ENCODE assay signal across 9 cellular contexts in genomic region chr6:133890941-133891813, GRCh38. TPM values are rescaled to one million over a fixed set of nuclear protein-coding genes. Genes with fewer than 3 reads are reported as not detected.
DNase-seq lines count a peak whose midpoint lies in the region; ATAC-seq, FAIRE-seq and TF ChIP-seq lines count a peak whose summit lies in the region.
"Had no signal": no experiment of that assay in that cellular context is flagged by ENCODE, and none has a peak within 500 bp of the region (broad histone marks: within the 10 kb centered on the region; RNA-seq: fewer than 3 reads in every experiment).

No MANE protein-coding gene starts in this region.

- no peak for TF ChIP-seq RAD21 in HepG2 (CRISPR knock-in tag; IDR thresholded peaks at IDR 0.05)

- peak; percentile 33 for DNase-seq in GM10266 (ENCODE audit: extremely low spot score)
- DNase-seq in bronchial epithelial cell (ENCODE audit: low read depth): peak; percentile 26
- no peak for DNase-seq in HepG2 (ENCODE audit: low spot score)
- peak in 1 of 2 donors; percentile 62 for DNase-seq in suprapubic skin (ENCODE audit: low spot score in 2 of 2)
- no peak for DNase-seq in kidney glomerular epithelial cell (lab: John Stamatoyannopoulos, UW)

- H4K20me1 ChIP-seq in OCI-LY3 (ENCODE audit: insufficient read depth, low read length): no peaks in the 10 kb centered on the region
- H4K20me1 ChIP-seq in HepG2 (ENCODE audit: insufficient read depth, low read length): no peaks in the 10 kb centered on the region

- H3K79me2 ChIP-seq in OCI-LY3 (ENCODE audit: low read length) (no peaks in the 10 kb centered on the region), HepG2 (ENCODE audit: insufficient read depth, low read length) (no peaks in the 10 kb centered on the region)

- no peaks in the 10 kb centered on the region for H3K27me3 ChIP-seq in OCI-LY3 (ENCODE audit: low read depth, low read length)
- H3K27me3 ChIP-seq in bronchial epithelial cell (ENCODE audit: control insufficient read depth, insufficient read depth, low read length): peaks cover 74% of the 10 kb centered on the region
- H3K27me3 ChIP-seq in HepG2 (ENCODE audit: control insufficient read depth in 1 of 2, insufficient read depth in 2 of 2, low read length in 2 of 2): peaks cover 9 to 73% of the 10 kb centered on the region in 2 experiments
- H3K27me3 ChIP-seq in suprapubic skin: peaks cover 94% of the 10 kb centered on the region

- ATAC-seq in HepG2: peak; percentile 49
- ATAC-seq in HG02885 (IDR thresholded peaks at IDR 0.05; ENCODE audit: poor library complexity, unreplicated experiment): no peak
- ATAC-seq in GM21825 (IDR thresholded peaks at IDR 0.05; ENCODE audit: unreplicated experiment): no peak

- TF ChIP-seq CTCF in GM10266 (IDR thresholded peaks at IDR 0.05; ENCODE audit: control insufficient read depth, insufficient read depth, low read depth, missing control alignments) (no peak), OCI-LY3 (IDR thresholded peaks at IDR 0.05; ENCODE audit: low read depth, low read length) (no peak), bronchial epithelial cell (IDR thresholded peaks at IDR 0.05; ENCODE audit: insufficient read depth, low read length, severe bottlenecking) (no peak), HepG2 (CRISPR knock-in tag; IDR thresholded peaks at IDR 0.05) (no peak), suprapubic skin (IDR thresholded peaks at IDR 0.05) (no peak)

- POLR2A ChIA-PET in HepG2 (lab: Yijun Ruan, JAX): no interaction called here

- H3K9ac ChIP-seq in OCI-LY3 (ENCODE audit: low read length): peak overlapping the region; percentile 47; the same call in 1 of the 2 replicates
- H3K9ac ChIP-seq in HepG2 (ENCODE audit: insufficient read depth, low read depth, low read length): no peak overlapping the region

- intact Hi-C loops in HepG2 (cut with micrococcal nuclease; ENCODE audit: unreplicated experiment): no loop called here

- H3K36me3 ChIP-seq in OCI-LY3 (replicated peaks; ENCODE audit: low read depth, low read length) (no peaks in the 10 kb centered on the region), bronchial epithelial cell (ENCODE audit: control insufficient read depth, insufficient read depth, low read length) (no peaks in the 10 kb centered on the region), HepG2 (replicated peaks in 1 of 2; ENCODE audit: control insufficient read depth in 1 of 2, insufficient read depth in 2 of 2, low read length in 2 of 2) (no peaks in the 10 kb centered on the region), suprapubic skin (no peaks in the 10 kb centered on the region)

- H3K4me1 ChIP-seq in OCI-LY3 (ENCODE audit: low read length) (no peaks in the 10 kb centered on the region), HepG2 (ENCODE audit: insufficient read depth, low read length) (peaks cover 4% of the 10 kb centered on the region), suprapubic skin (peaks cover 37% of the 10 kb centered on the region)

- TF ChIP-seq POLR2A in HepG2 (IDR thresholded peaks at IDR 0.05; ENCODE audit: insufficient read depth in 1 of 2, low read depth in 2 of 2, low read length in 2 of 2) (no peak), suprapubic skin (IDR thresholded peaks at IDR 0.05) (no peak)

- H3K4me3 ChIP-seq in OCI-LY3 (ENCODE audit: low read length) (peak overlapping the region; percentile 87), bronchial epithelial cell (ENCODE audit: low read depth, low read length) (no peak overlapping the region), HepG2 (replicated peaks in 1 of 3; ENCODE audit: insufficient read depth in 1 of 3, low read depth in 2 of 3, low read length in 3 of 3) (no peak overlapping the region; a peak in 1 of 6 replicates), suprapubic skin (peak overlapping the region; percentile 47)

- CTCF ChIA-PET in HepG2 (lab: Yijun Ruan, JAX; ENCODE audit: low intra/inter-chr PET ratio, low total read pairs): no interaction called here

- TF ChIP-seq EP300 in HepG2 (IDR thresholded peaks at IDR 0.05; ENCODE audit: low read depth in 2 of 2, low read length in 2 of 2): no peak
- no peak for TF ChIP-seq EP300 in HepG2 (CRISPR knock-in tag; IDR thresholded peaks at IDR 0.05; ENCODE audit: borderline replicate concordance)
- TF ChIP-seq EP300 in suprapubic skin (IDR thresholded peaks at IDR 0.05): no peak

- H2AFZ ChIP-seq in OCI-LY3 (ENCODE audit: low read depth, low read length): peak overlapping the region; percentile 81
- H2AFZ ChIP-seq in HepG2 (ENCODE audit: low read length): no peak overlapping the region

- no peak for FAIRE-seq in bronchial epithelial cell (lab: Jason Lieb, UNC)
- FAIRE-seq in HepG2 (lab: Jason Lieb, UNC): no peak

- peak overlapping the region; percentile 97 for H3K4me2 ChIP-seq in OCI-LY3 (ENCODE audit: low read length)
- no peak overlapping the region for H3K4me2 ChIP-seq in HepG2 (ENCODE audit: low read depth, low read length)

- H3K9me3 ChIP-seq in OCI-LY3 (ENCODE audit: insufficient read depth, low read length) (no peaks in the 10 kb centered on the region), HepG2 (ENCODE audit: low read length) (no peaks in the 10 kb centered on the region), suprapubic skin (no peaks in the 10 kb centered on the region)

- WGBS in HepG2 (ENCODE audit: low lambda C conversion rate): 12% methylated on average over 40 of the region's 40 CpGs
- WGBS in suprapubic skin: 5% methylated on average over 39 of the region's 40 CpGs

- in situ Hi-C loops in HepG2 (cut with HindIII; ENCODE audit: extremely low pct_ligation_motif_present, low pct_unique_long_range_greater_than_20kb): no loop called here

- H3K27ac ChIP-seq in OCI-LY3 (ENCODE audit: low read length) (no peak overlapping the region), HepG2 (ENCODE audit: extremely low read length, insufficient read depth, low read length) (no peak overlapping the region), suprapubic skin (no peak overlapping the region)

- no TSS peak for BruUV-seq in HepG2 (replicated peaks; lab: Mats Ljungman, UMichigan)

TF ChIP-seq in HepG2, 621 proteins besides CTCF, POLR2A, EP300 and RAD21:
- 0 out of 2 replicates have a peak, but pooled peaks have one; percentile 33 for TF ChIP-seq EED (CRISPR knock-in tag; IDR thresholded peaks at IDR 0.05)
- no peak for TF ChIP-seq ZNF564 (CRISPR knock-in tag; IDR thresholded peaks at IDR 0.05)
- TF ChIP-seq THYN1 (CRISPR knock-in tag; IDR thresholded peaks at IDR 0.05; ENCODE audit: borderline replicate concordance, low read depth): no peak
- TF ChIP-seq AHR (CRISPR knock-in tag; IDR thresholded peaks at IDR 0.05): no peak
- no peak for TF ChIP-seq ZNF879 (CRISPR knock-in tag; IDR thresholded peaks at IDR 0.05)
- no peak for TF ChIP-seq ZBTB44 (CRISPR knock-in tag; IDR thresholded peaks at IDR 0.05)
- peak; percentile 97 for TF ChIP-seq EZH2 (conservative IDR thresholded peaks at IDR 0.05; ENCODE audit: low read depth, low read length)
- TF ChIP-seq JDP2 (CRISPR knock-in tag; IDR thresholded peaks at IDR 0.05; ENCODE audit: borderline replicate concordance): no peak
- TF ChIP-seq KDM4B (CRISPR knock-in tag; IDR thresholded peaks at IDR 0.05): no peak
- 0 out of 2 replicates have a peak, but pooled peaks have one; percentile 29 for TF ChIP-seq RNF2 (conservative IDR thresholded peaks at IDR 0.05; ENCODE audit: low read depth)
- TF ChIP-seq ZNF230 (CRISPR knock-in tag; IDR thresholded peaks at IDR 0.05): no peak

RNA-seq across cellular contexts. Expression of gene TCF21, which starts 2.3 kb away (rescaled TPM):
- total RNA-seq in bronchial epithelial cell (0.26 TPM in 1 of 2 replicates, not detected in the other), HepG2 (2016; rRNA removed; fragmentation: Illumina TruSeq; extraction: Trizol) (not detected in 2 replicates), suprapubic skin (not detected)
- total RNA-seq in HepG2 (2016; cell fraction: cytosol; rRNA removed; fragmentation: Illumina TruSeq; extraction: Trizol; ENCODE audit: low read depth): not detected in 2 replicates
- not detected in 2 replicates for total RNA-seq in HepG2 (2016; cell fraction: insoluble cytoplasmic fraction; rRNA removed; fragmentation: Illumina TruSeq; extraction: Trizol)
- not detected in 2 replicates for total RNA-seq in HepG2 (2016; cell fraction: membrane; rRNA removed; fragmentation: Illumina TruSeq; extraction: Trizol)
- not detected in 2 replicates for total RNA-seq in HepG2 (2016; cell fraction: nucleus; rRNA removed; fragmentation: Illumina TruSeq; extraction: Trizol)
- polyA plus RNA-seq in HepG2 (2011; rRNA removed): not detected in 2 replicates
- not detected in 2 replicates for polyA plus RNA-seq in HepG2 (2011; cell fraction: cytosol; rRNA removed)
- polyA plus RNA-seq in HepG2 (2011; cell fraction: nucleus; rRNA removed): not detected in 2 replicates
- not detected in 2 replicates for polyA plus RNA-seq in HepG2 (2012)
- polyA plus RNA-seq in HepG2 (2016; cell fraction: cytosol; fragmentation: Illumina TruSeq; extraction: Trizol; ENCODE audit: low read depth): not detected in 2 replicates
- polyA plus RNA-seq in HepG2 (2016; cell fraction: insoluble cytoplasmic fraction; fragmentation: Illumina TruSeq; extraction: Trizol; ENCODE audit: low read depth): not detected in 2 replicates
- not detected in 2 replicates for polyA plus RNA-seq in HepG2 (2016; cell fraction: membrane; fragmentation: Illumina TruSeq; extraction: Trizol; ENCODE audit: low read depth)
- polyA plus RNA-seq in HepG2 (2016; cell fraction: nucleus; fragmentation: Illumina TruSeq; extraction: Trizol; ENCODE audit: insufficient read depth, low read depth): not detected in 2 replicates
- 0.09 TPM in 1 of 2 replicates, not detected in the other for polyA minus RNA-seq in HepG2 (2011; rRNA and poly(A)+ RNA removed; ENCODE audit: low replicate concordance)
- not detected in 2 replicates for polyA minus RNA-seq in HepG2 (2011; cell fraction: cytosol; rRNA and poly(A)+ RNA removed)
- not detected in 2 replicates for polyA minus RNA-seq in HepG2 (2011; cell fraction: nucleus; rRNA and poly(A)+ RNA removed)
- total RNA-seq: pulmonary artery endothelial cell had no signal

Comparison
In these comparisons a context has a peak if more than half of its experiments do, and no peak if none do; other contexts are left out.
1. DNase-seq: peak in GM10266 (single experiment) and bronchial epithelial cell (single experiment); none in HepG2 (single experiment) and kidney glomerular epithelial cell (single experiment).
2. H3K4me3 ChIP-seq: peak in OCI-LY3 (single experiment) and suprapubic skin (single experiment); none in bronchial epithelial cell (single experiment) and HepG2 (0 of 3).